In genomic region chr17:79400989-79401703, GRCh38 we compare ENCODE assay signal across 8 cellular contexts.
DNase-seq lines count a peak whose midpoint lies in the region; ATAC-seq and TF ChIP-seq lines count a peak whose summit lies in the region.

No MANE protein-coding gene starts in this region.

- intact Hi-C loops in heart left ventricle (cut with DNase I) = loop anchor here in 8 of 10 donors (2.0 to 10.0 kb wide), 3 partner anchors 304 to 308 kb away; no protein-coding TSS in a partner anchor

- no peak overlapping the region for H3K27ac ChIP-seq in heart left ventricle

- WGBS in heart left ventricle, 4 donors = 10 to 14% (median 11%) methylated on average over 27 to 33 of the region's 33 CpGs

- no peaks in the 10 kb centered on the region for H3K36me3 Mint-ChIP-seq in activated naive CD4-positive, alpha-beta T cell treated with anti-CD3 and anti-CD28 coated beads, Interleukin-2, amount 50 U/mL, for 72 hours
- H3K36me3 Mint-ChIP-seq in type B pancreatic cell = no peaks in the 10 kb centered on the region

- H3K4me3 Mint-ChIP-seq in type B pancreatic cell = peak overlapping the region; percentile 74

- DNase-seq in M059J (ENCODE audit: low read depth) (peak; percentile 46), SKM-1 treated with dmso at 0.1 percent for 144 hours (lab: John Stamatoyannopoulos, UW; ENCODE audit: unreplicated experiment) (peak; percentile 50), heart left ventricle (peak; percentile 54 to 80 (median 67)), pons (ENCODE audit: low spot score) (peak; percentile 22), type B pancreatic cell (ENCODE audit: extremely low spot score, unreplicated experiment) (peak; percentile 87)
- DNase-seq in activated naive CD4-positive, alpha-beta T cell treated with anti-CD3 and anti-CD28 coated beads, Interleukin-2, amount 50 U/mL, for 72 hours (ENCODE audit: low spot score in 2 of 2) = peak; percentile 71 to 85

- peaks cover 9% of the 10 kb centered on the region for H3K4me1 Mint-ChIP-seq in type B pancreatic cell (ENCODE audit: unreplicated experiment)

- peaks cover 13 to 88% (median 50%) of the 10 kb centered on the region in 9 donors for H3K27me3 ChIP-seq in heart left ventricle

- H3K4me3 ChIP-seq in heart left ventricle = peak overlapping the region in 9 of 12 donors; percentile 0 to 42 (median 20)

- no peaks in the 10 kb centered on the region for H3K36me3 ChIP-seq in heart left ventricle

- ATAC-seq in activated naive CD4-positive, alpha-beta T cell treated with anti-CD3 and anti-CD28 coated beads, Interleukin-2, amount 50 U/mL, for 72 hours = peak; percentile 85 to 90
- ATAC-seq in heart left ventricle (peak; percentile 54 to 91 (median 81)), HG02884 (IDR thresholded peaks at IDR 0.05; ENCODE audit: unreplicated experiment) (no peak)

- TF ChIP-seq CTCF in GM12872 (IDR thresholded peaks at IDR 0.05; ENCODE audit: insufficient read depth, low read depth, low read length) (peak; percentile 95), heart left ventricle (IDR thresholded peaks at IDR 0.05) (peak; percentile 86 to 97 (median 90)), type B pancreatic cell (conservative IDR thresholded peaks at IDR 0.05) (peak; percentile 91)

- peak overlapping the region in 1 of 2 donors; percentile 38 for H3K27ac Mint-ChIP-seq in activated naive CD4-positive, alpha-beta T cell treated with anti-CD3 and anti-CD28 coated beads, Interleukin-2, amount 50 U/mL, for 72 hours
- H3K27ac Mint-ChIP-seq in type B pancreatic cell = no peak overlapping the region

- peaks cover 0 to 8% (median 2%) of the 10 kb centered on the region in 12 donors for H3K4me1 ChIP-seq in heart left ventricle

- no peak for TF ChIP-seq POLR2A in heart left ventricle (IDR thresholded peaks at IDR 0.05)

- H3K9me3 Mint-ChIP-seq in activated naive CD4-positive, alpha-beta T cell treated with anti-CD3 and anti-CD28 coated beads, Interleukin-2, amount 50 U/mL, for 72 hours = no peaks in the 10 kb centered on the region
- H3K9me3 Mint-ChIP-seq in type B pancreatic cell = no peaks in the 10 kb centered on the region

- H3K27me3 Mint-ChIP-seq in type B pancreatic cell = peaks cover 69% of the 10 kb centered on the region

- no peaks in the 10 kb centered on the region for H3K9me3 ChIP-seq in heart left ventricle

Comparison
In these comparisons a context has a peak if more than half of its experiments do, and no peak if none do; other contexts are left out.
1. DNase-seq: peak in every context shown above with its lines; median percentile 87 in type B pancreatic cell; 78 in activated naive CD4-positive, alpha-beta T cell treated with anti-CD3 and anti-CD28 coated beads, Interleukin-2, amount 50 U/mL, for 72 hours; 67 in heart left ventricle; 50 in SKM-1 treated with dmso at 0.1 percent for 144 hours; 46 in M059J; 22 in pons.